In the genomic region with DNA sequence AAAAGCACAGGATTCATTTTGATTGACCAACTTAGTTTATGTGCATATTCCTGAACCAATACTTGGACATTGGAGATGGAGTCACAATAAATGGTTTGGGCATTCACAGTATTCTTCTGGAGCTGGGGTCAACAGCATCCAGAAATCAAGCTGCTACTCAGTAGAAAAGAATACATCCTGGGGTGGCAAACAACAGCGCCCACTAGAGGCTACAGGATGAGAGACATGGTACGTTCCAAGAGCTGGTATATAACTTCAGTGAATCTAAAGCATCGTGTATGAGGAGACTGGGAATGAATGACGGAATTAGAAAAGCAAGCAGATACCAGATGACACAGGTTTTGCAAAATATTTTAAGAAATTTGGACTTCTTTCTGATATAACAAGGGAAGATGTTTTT, we compare ENCODE assay signal across 10 cellular contexts.
DNase-seq lines count a peak whose midpoint lies in the region; ATAC-seq, FAIRE-seq and TF ChIP-seq lines count a peak whose summit lies in the region.
"Had no signal": no experiment of that assay in that cellular context is flagged by ENCODE, and none has a peak within 500 bp of the region (broad histone marks: within the 10 kb centered on the region; RNA-seq: fewer than 3 reads in every experiment).

No MANE protein-coding gene starts in this region.

- intact Hi-C loops in kidney (cut with DNase I), result no loop called here

- TF ChIP-seq CTCF in GM12874 (IDR thresholded peaks at IDR 0.05; ENCODE audit: insufficient read depth, low read depth, low read length) (peak; percentile 59), SK-N-SH (IDR thresholded peaks at IDR 0.05) (peak; percentile 69), kidney (IDR thresholded peaks at IDR 0.05; ENCODE audit: borderline replicate concordance, extremely low read depth, insufficient read depth) (peak; percentile 48)

- H4K20me1 ChIP-seq in SK-N-SH (ENCODE audit: insufficient read depth), result no peaks in the 10 kb centered on the region

- H3K9ac ChIP-seq in SK-N-SH (no peak overlapping the region), kidney (ENCODE audit: low read length in 2 of 2) (no peak overlapping the region)

- FAIRE-seq in kidney (lab: Jason Lieb, UNC), result no peak

- no peak overlapping the region; a peak in 1 of 4 replicates for H3K4me3 ChIP-seq in SK-N-SH (ENCODE audit: low read depth in 2 of 2, low read length in 1 of 2)
- H3K4me3 ChIP-seq in kidney (ENCODE audit: low read length in 2 of 2), result no peak overlapping the region
- H3K4me3 ChIP-seq: mucosa of descending colon had no signal

- H3K9me3 ChIP-seq in SK-N-SH (no peaks in the 10 kb centered on the region), kidney (ENCODE audit: control insufficient read depth in 1 of 2, low read length in 2 of 2) (no peaks in the 10 kb centered on the region)
- H3K9me3 ChIP-seq: mucosa of descending colon had no signal

- H3F3A ChIP-seq in SK-N-SH (replicated peaks; ENCODE audit: insufficient read depth), result no peaks in the 10 kb centered on the region

- 68% methylated on average over 4 of the region's 4 CpGs for WGBS in SK-N-SH (ENCODE audit: low lambda C conversion rate)

- DNase-seq in SK-N-SH, result peak; percentile 21
- DNase-seq in kidney, result no peak
- DNase-seq in NCI-H1417 (lab: John Stamatoyannopoulos, UW), result no peak
- DNase-seq in activated naive CD4-positive, alpha-beta T cell treated with anti-CD3 and anti-CD28 coated beads, Interleukin-2, amount 50 U/mL, for 72 hours (ENCODE audit: low spot score in 2 of 2), result no peak
- DNase-seq in immature natural killer cell, result no peak
- DNase-seq in naive thymus-derived CD8-positive, alpha-beta T cell, result no peak

- peak; percentile 66 for TF ChIP-seq RAD21 in SK-N-SH (IDR thresholded peaks at IDR 0.05; ENCODE audit: low read length)

- no peak for TF ChIP-seq EP300 in SK-N-SH (IDR thresholded peaks at IDR 0.05; ENCODE audit: borderline replicate concordance in 1 of 2, low read depth in 1 of 2, low read length in 1 of 2)

- H3K4me1 ChIP-seq in SK-N-SH (ENCODE audit: control insufficient read depth in 1 of 2, insufficient read depth in 2 of 2, low read depth in 1 of 2, low read length in 1 of 2) (no peaks in the 10 kb centered on the region), kidney (ENCODE audit: control insufficient read depth in 1 of 2, insufficient read depth in 1 of 2, low read depth in 1 of 2, low read length in 2 of 2) (no peaks in the 10 kb centered on the region)

- peaks cover 18% of the 10 kb centered on the region in 2 donors for H3K9me3 Mint-ChIP-seq in activated naive CD4-positive, alpha-beta T cell treated with anti-CD3 and anti-CD28 coated beads, Interleukin-2, amount 50 U/mL, for 72 hours
- H3K9me3 Mint-ChIP-seq in immature natural killer cell, result peaks cover 4 to 35% (median 18%) of the 10 kb centered on the region in 6 donors
- peaks cover 0 to 33% (median 6%) of the 10 kb centered on the region in 9 donors for H3K9me3 Mint-ChIP-seq in naive thymus-derived CD8-positive, alpha-beta T cell
- H3K9me3 Mint-ChIP-seq: T-helper 1 cell treated with Interleukin-12 subunit alpha and Interleukin-12 subunit beta and Interleukin-4 antibody, amounts not matched to agents 30 μg/mL and 1 μg/mL, for 36 hours had no signal

- H3K27ac Mint-ChIP-seq in activated naive CD4-positive, alpha-beta T cell treated with anti-CD3 and anti-CD28 coated beads, Interleukin-2, amount 50 U/mL, for 72 hours, result no peak overlapping the region
- no peak overlapping the region for H3K27ac Mint-ChIP-seq in immature natural killer cell
- H3K27ac Mint-ChIP-seq in naive thymus-derived CD8-positive, alpha-beta T cell, result no peak overlapping the region
- H3K27ac Mint-ChIP-seq: T-helper 1 cell treated with Interleukin-12 subunit alpha and Interleukin-12 subunit beta and Interleukin-4 antibody, amounts not matched to agents 30 μg/mL and 1 μg/mL, for 36 hours had no signal

- no peak overlapping the region for H3K4me3 Mint-ChIP-seq in immature natural killer cell
- no peak overlapping the region for H3K4me3 Mint-ChIP-seq in naive thymus-derived CD8-positive, alpha-beta T cell
- H3K4me3 Mint-ChIP-seq: T-helper 1 cell treated with Interleukin-12 subunit alpha and Interleukin-12 subunit beta and Interleukin-4 antibody, amounts not matched to agents 30 μg/mL and 1 μg/mL, for 36 hours had no signal

- H3K4me1 Mint-ChIP-seq in immature natural killer cell, result no peaks in the 10 kb centered on the region
- no peaks in the 10 kb centered on the region for H3K4me1 Mint-ChIP-seq in naive thymus-derived CD8-positive, alpha-beta T cell

- CTCF ChIA-PET in SK-N-SH (lab: Yijun Ruan, JAX), result interaction anchor here (0.5 to 1.2 kb wide), 7 partner anchors 9 to 600 kb away, joined by 3 to 7 read pairs (median 3); no protein-coding TSS in a partner anchor

- peak; percentile 64 for ATAC-seq in HG02798 (IDR thresholded peaks at IDR 0.05; ENCODE audit: poor library complexity, unreplicated experiment)
- ATAC-seq in activated naive CD4-positive, alpha-beta T cell treated with anti-CD3 and anti-CD28 coated beads, Interleukin-2, amount 50 U/mL, for 72 hours, result no peak
- no peak for ATAC-seq in naive thymus-derived CD8-positive, alpha-beta T cell
- ATAC-seq: mucosa of descending colon had no signal

- H3K9me2 ChIP-seq in SK-N-SH, result no peaks in the 10 kb centered on the region

- POLR2A ChIA-PET in SK-N-SH (lab: Yijun Ruan, JAX), result no interaction called here
- POLR2A ChIA-PET in naive thymus-derived CD8-positive, alpha-beta T cell (lab: Charles Lee), result no interaction called here

- no peaks in the 10 kb centered on the region for H3K27me3 ChIP-seq in SK-N-SH (ENCODE audit: insufficient read depth)

- no peaks in the 10 kb centered on the region for H3K27me3 Mint-ChIP-seq in immature natural killer cell (ENCODE audit: low read depth in 3 of 3)
- H3K27me3 Mint-ChIP-seq in naive thymus-derived CD8-positive, alpha-beta T cell, result peaks cover 0 to 1% (median 0%) of the 10 kb centered on the region in 5 donors

- no peaks in the 10 kb centered on the region for H3K79me2 ChIP-seq in SK-N-SH (ENCODE audit: insufficient read depth)

- H3K27ac ChIP-seq in SK-N-SH (ENCODE audit: low read depth in 2 of 2, low read length in 1 of 2) (no peak overlapping the region), kidney (ENCODE audit: low read depth in 2 of 2, low read length in 2 of 2) (no peak overlapping the region)

- H3K36me3 ChIP-seq in SK-N-SH (replicated peaks in 1 of 2; ENCODE audit: control insufficient read depth in 1 of 2, insufficient read depth in 2 of 2, low read length in 1 of 2) (no peaks in the 10 kb centered on the region), kidney (ENCODE audit: control insufficient read depth in 1 of 2, insufficient read depth in 2 of 2, low read length in 2 of 2) (no peaks in the 10 kb centered on the region)

- H2AFZ ChIP-seq in SK-N-SH (ENCODE audit: low read depth), result no peak overlapping the region

- no peak overlapping the region for H3K4me2 ChIP-seq in SK-N-SH

- no peaks in the 10 kb centered on the region for H3K36me3 Mint-ChIP-seq in activated naive CD4-positive, alpha-beta T cell treated with anti-CD3 and anti-CD28 coated beads, Interleukin-2, amount 50 U/mL, for 72 hours
- no peaks in the 10 kb centered on the region for H3K36me3 Mint-ChIP-seq in immature natural killer cell
- H3K36me3 Mint-ChIP-seq in naive thymus-derived CD8-positive, alpha-beta T cell, result no peaks in the 10 kb centered on the region

TF ChIP-seq in SK-N-SH, 30 proteins besides CTCF, POLR2A, EP300 and RAD21:
- no peak for TF ChIP-seq GABPA (IDR thresholded peaks at IDR 0.05; ENCODE audit: low read depth)
- TF ChIP-seq SMC3 (IDR thresholded peaks at IDR 0.05; ENCODE audit: low read depth, low read length), result peak; percentile 37; the same call in 1 of the 2 replicates
